ENCODE assay signal across 10 cellular contexts in genomic region chr11:73323464-73323863, GRCh38. TPM values are rescaled to one million over a fixed set of nuclear protein-coding genes. Genes with fewer than 3 reads are reported as not detected.
A peak's percentile ranks its signal among the peaks of the same experiment; 100 is the strongest.
DNase-seq lines count a peak whose midpoint lies in the region; ATAC-seq and TF ChIP-seq lines count a peak whose summit lies in the region.
"Had no signal": no experiment of that assay in that cellular context is flagged by ENCODE, and none has a peak within 500 bp of the region (broad histone marks: within the 10 kb centered on the region; RNA-seq: fewer than 3 reads in every experiment).

No MANE protein-coding gene starts in this region.

- no peak overlapping the region for H3K4me3 ChIP-seq in endodermal cell (ENCODE audit: low read length)
- H3K4me3 ChIP-seq in lung: no peak overlapping the region
- peak overlapping the region; percentile 32 for H3K4me3 ChIP-seq in thoracic aorta

- POLR2A ChIA-PET in naive thymus-derived CD8-positive, alpha-beta T cell (lab: Charles Lee): no interaction called here

- DNase-seq in LHCN-M2 (ENCODE audit: low read depth): peak; percentile 41
- peak; percentile 89 for DNase-seq in endodermal cell
- peak; percentile 57 for DNase-seq in lung (ENCODE audit: low spot score)
- peak; percentile 80 for DNase-seq in thoracic aorta (ENCODE audit: low spot score)
- DNase-seq in activated CD4-positive, CD25-positive, alpha-beta regulatory T cell treated with anti-CD3 and anti-CD28 coated beads, Interleukin-2, amount 50 U/mL, for 72 hours: no peak
- DNase-seq in naive thymus-derived CD8-positive, alpha-beta T cell: no peak
- no peak for DNase-seq in T-helper 2 cell
- no peak for DNase-seq in RKO (ENCODE audit: low spot score)
- DNase-seq: OCI-M1 had no signal

- no peak overlapping the region for H3K4me3 Mint-ChIP-seq in endodermal cell
- no peak overlapping the region for H3K4me3 Mint-ChIP-seq in naive thymus-derived CD8-positive, alpha-beta T cell

- H3K9me3 ChIP-seq in endodermal cell (ENCODE audit: control insufficient read depth, low read length) (no peaks in the 10 kb centered on the region), lung (ENCODE audit: control insufficient read depth in 2 of 2, insufficient read depth in 1 of 2, low read length in 1 of 2) (no peaks in the 10 kb centered on the region), thoracic aorta (no peaks in the 10 kb centered on the region)

- H3K27ac ChIP-seq in endodermal cell (ENCODE audit: low read depth, low read length) (peak overlapping the region; percentile 24), lung (ENCODE audit: low read depth in 1 of 2, low read length in 1 of 2) (peak overlapping the region; percentile 68 to 84), thoracic aorta (peak overlapping the region; percentile 98 to 100)

- no peak overlapping the region for H3K27ac Mint-ChIP-seq in endodermal cell
- H3K27ac Mint-ChIP-seq in naive thymus-derived CD8-positive, alpha-beta T cell: no peak overlapping the region

- 46 to 49% methylated on average over 6 to 14 of the region's 14 CpGs for WGBS in endodermal cell (ENCODE audit: insufficient coverage in 1 of 2, insufficient read length in 1 of 2), 2 experiments
- 28 to 43% methylated on average over 13 to 14 of the region's 14 CpGs for WGBS in lung, 2 donors

- H3K27me3 Mint-ChIP-seq in endodermal cell (ENCODE audit: insufficient read depth): no peaks in the 10 kb centered on the region
- no peaks in the 10 kb centered on the region for H3K27me3 Mint-ChIP-seq in naive thymus-derived CD8-positive, alpha-beta T cell
- H3K27me3 Mint-ChIP-seq: type B pancreatic cell had no signal

- peak; percentile 42 for ATAC-seq in lung (ENCODE audit: insufficient read depth, low FRiP score)
- ATAC-seq in thoracic aorta (ENCODE audit: insufficient number of reproducible peaks, low FRiP score, low read depth): peak; percentile 26
- ATAC-seq in naive thymus-derived CD8-positive, alpha-beta T cell: no peak

- H3K36me3 Mint-ChIP-seq in endodermal cell (ENCODE audit: low read depth): peaks cover 14% of the 10 kb centered on the region
- H3K36me3 Mint-ChIP-seq in naive thymus-derived CD8-positive, alpha-beta T cell: no peaks in the 10 kb centered on the region

- H3K36me3 ChIP-seq in endodermal cell (ENCODE audit: control insufficient read depth, insufficient read depth, low read length) (no peaks in the 10 kb centered on the region), lung (ENCODE audit: control insufficient read depth in 2 of 2, insufficient read depth in 2 of 2, low read length in 2 of 2) (peaks cover 0 to 2% of the 10 kb centered on the region in 2 donors), thoracic aorta (peaks cover 3% of the 10 kb centered on the region)

- TF ChIP-seq CTCF in endodermal cell (conservative IDR thresholded peaks at IDR 0.05): no peak
- TF ChIP-seq CTCF in lung (IDR thresholded peaks at IDR 0.05; ENCODE audit: control extremely low read depth, extremely low read depth): no peak
- no peak for TF ChIP-seq CTCF in thoracic aorta (IDR thresholded peaks at IDR 0.05)

- H3K27me3 ChIP-seq in endodermal cell (ENCODE audit: control insufficient read depth, insufficient read depth, low read length, poor library complexity, severe bottlenecking): no peaks in the 10 kb centered on the region
- H3K27me3 ChIP-seq in lung (ENCODE audit: control insufficient read depth, insufficient read depth): no peaks in the 10 kb centered on the region
- H3K27me3 ChIP-seq in thoracic aorta (replicated peaks; ENCODE audit: insufficient read depth): no peaks in the 10 kb centered on the region

- H3K9ac ChIP-seq in endodermal cell (ENCODE audit: extremely low read depth, low read length, poor library complexity, severe bottlenecking): no peak overlapping the region

- H3K4me1 ChIP-seq in endodermal cell (ENCODE audit: control insufficient read depth, insufficient read depth, low read length): no peaks in the 10 kb centered on the region
- peaks cover 19 to 54% of the 10 kb centered on the region in 2 donors for H3K4me1 ChIP-seq in lung (ENCODE audit: control insufficient read depth in 2 of 2, insufficient read depth in 2 of 2, low read length in 2 of 2)
- peaks cover 83 to 99% of the 10 kb centered on the region in 2 donors for H3K4me1 ChIP-seq in thoracic aorta (ENCODE audit: control insufficient read depth in 1 of 2, low read depth in 2 of 2)

- H3K9me3 Mint-ChIP-seq in endodermal cell: no peaks in the 10 kb centered on the region
- H3K9me3 Mint-ChIP-seq in naive thymus-derived CD8-positive, alpha-beta T cell: no peaks in the 10 kb centered on the region
- H3K9me3 Mint-ChIP-seq: type B pancreatic cell had no signal

- peaks cover 11% of the 10 kb centered on the region for H3K4me1 Mint-ChIP-seq in endodermal cell
- peaks cover 5 to 11% (median 11%) of the 10 kb centered on the region in 4 donors for H3K4me1 Mint-ChIP-seq in naive thymus-derived CD8-positive, alpha-beta T cell

RNA-seq across cellular contexts. Expression of gene ARHGEF17, which starts 15.4 kb away (rescaled TPM):
- total RNA-seq in LHCN-M2 (2014; rRNA removed) (13.8 and 15.7 TPM in 2 replicates), endodermal cell (10 to 100 TPM; 31.0 to 39.0 TPM), lung (10 to 100 TPM; 67.6 to 74.6 TPM), thoracic aorta (100 to 1,000 TPM; 244 to 308 TPM)
- 33.9 TPM for polyA plus RNA-seq in LHCN-M2 (2012)
- polyA plus RNA-seq in endodermal cell (2013, experiment 1 of 2): 52.4 TPM
- polyA plus RNA-seq in endodermal cell (2013, experiment 2 of 2): 45.3 TPM
- 10 to 100 TPM; 27.9 to 39.4 TPM for polyA plus RNA-seq in lung
- total RNA-seq in naive thymus-derived CD8-positive, alpha-beta T cell: not detected
- under 1 TPM in 1 of 3 donors, not detected in 2; 0.19 TPM for polyA plus RNA-seq in naive thymus-derived CD8-positive, alpha-beta T cell

RNA-seq across cellular contexts. Expression of gene P2RY6, which starts 51.3 kb away (rescaled TPM):
- total RNA-seq in LHCN-M2 (2014; rRNA removed): 0.17 TPM in 1 of 2 replicates, not detected in the other
- polyA plus RNA-seq in LHCN-M2 (2012): 0.60 TPM
- under 1 TPM; 0.31 to 0.37 TPM for total RNA-seq in endodermal cell
- polyA plus RNA-seq in endodermal cell (2013, experiment 1 of 2): 0.11 TPM
- not detected for polyA plus RNA-seq in endodermal cell (2013, experiment 2 of 2)
- total RNA-seq in lung: 1 to 10 TPM; 3.1 to 4.2 TPM
- 10 to 100 TPM in 1 of 2 donors, 1 to 10 TPM in 1; 3.0 to 13.0 TPM for polyA plus RNA-seq in lung
- 10 to 100 TPM in 1 of 2 donors, 1 to 10 TPM in 1; 7.7 to 13.4 TPM for total RNA-seq in thoracic aorta
- under 1 TPM in 1 of 2 experiments, not detected in 1; 0.52 TPM for total RNA-seq in naive thymus-derived CD8-positive, alpha-beta T cell
- not detected for polyA plus RNA-seq in naive thymus-derived CD8-positive, alpha-beta T cell

RNA-seq across cellular contexts. Expression of gene RELT, which starts 52.7 kb away (rescaled TPM):
- total RNA-seq in LHCN-M2 (2014; rRNA removed): 12.9 and 13.0 TPM in 2 replicates
- polyA plus RNA-seq in LHCN-M2 (2012): 4.5 TPM
- 1 to 10 TPM; 6.9 to 8.9 TPM for total RNA-seq in endodermal cell
- polyA plus RNA-seq in endodermal cell (2013, experiment 1 of 2): 7.8 TPM
- 8.4 TPM for polyA plus RNA-seq in endodermal cell (2013, experiment 2 of 2)
- 10 to 100 TPM in 1 of 2 donors, 1 to 10 TPM in 1; 6.0 to 25.4 TPM for total RNA-seq in lung
- 10 to 100 TPM in 1 of 2 donors, 1 to 10 TPM in 1; 7.1 to 25.0 TPM for polyA plus RNA-seq in lung
- 10 to 100 TPM in 1 of 2 donors, 1 to 10 TPM in 1; 6.5 to 14.2 TPM for total RNA-seq in thoracic aorta
- 10 to 100 TPM; 11.7 to 12.8 TPM for total RNA-seq in naive thymus-derived CD8-positive, alpha-beta T cell
- polyA plus RNA-seq in naive thymus-derived CD8-positive, alpha-beta T cell: 1 to 10 TPM; 1.3 to 3.3 (median 2.7) TPM

Comparison
In these comparisons a context has a peak if more than half of its experiments do, and no peak if none do; other contexts are left out.
1. DNase-seq: peak in LHCN-M2 (single experiment), endodermal cell (single experiment), lung (single experiment) and thoracic aorta (single experiment); none in activated CD4-positive, CD25-positive, alpha-beta regulatory T cell treated with anti-CD3 and anti-CD28 coated beads, Interleukin-2, amount 50 U/mL, for 72 hours (single experiment), naive thymus-derived CD8-positive, alpha-beta T cell (0 of 10), T-helper 2 cell (0 of 5) and RKO (single experiment).
2. H3K27ac ChIP-seq: peak in every context shown above with its lines; median percentile 99 in thoracic aorta; 76 in lung; 24 in endodermal cell.
3. ATAC-seq: peak in lung (single experiment) and thoracic aorta (single experiment); none in naive thymus-derived CD8-positive, alpha-beta T cell (0 of 2).
4. RNA of gene ARHGEF17, which starts 15.4 kb away (total RNA-seq): 244 to 308 TPM in thoracic aorta, 67.6 to 74.6 TPM in lung, 31.0 to 39.0 TPM in endodermal cell and 13.8 to 15.7 TPM in LHCN-M2; not detected in naive thymus-derived CD8-positive, alpha-beta T cell; every median in the first group is over 10 times any median in the second.